ENCODE assay signal across 28 cellular contexts in genomic region chr5:169557838-169558237, GRCh38.
"Had no signal": no experiment of that assay in that cellular context is flagged by ENCODE, and none has a peak within 500 bp of the region (broad histone marks: within the 10 kb centered on the region; RNA-seq: fewer than 3 reads in every experiment).

No MANE protein-coding gene starts in this region.

- ATAC-seq: foreskin keratinocyte; heart right ventricle; left ventricle myocardium superior; lower lobe of right lung; naive thymus-derived CD8-positive, alpha-beta T cell; sciatic nerve had no signal

- H3K4me1 Mint-ChIP-seq: endodermal cell; naive thymus-derived CD8-positive, alpha-beta T cell had no signal

- H3K4me1 ChIP-seq: colonic mucosa, esophagus muscularis mucosa, foreskin keratinocyte, heart right ventricle, lower lobe of right lung, stomach, vagina had no signal

- H3K4me3 ChIP-seq: colonic mucosa, esophagus muscularis mucosa, heart right ventricle, lower lobe of right lung, ovary, smooth muscle cell, stomach, thyroid gland, vagina had no signal

- H3K36me3 ChIP-seq: colonic mucosa, esophagus muscularis mucosa, heart right ventricle, lower lobe of right lung, ovary, stomach, thyroid gland, vagina had no signal

- DNase-seq: colonic mucosa; effector CD8-positive, alpha-beta T cell; endodermal cell; foreskin keratinocyte; glutamatergic neuron; heart right ventricle; hippocampal formation; islet precursor cell; left ventricle myocardium superior; lower lobe of right lung; naive thymus-derived CD8-positive, alpha-beta T cell; occipital lobe; ovary; retina; stimulated activated CD4-positive, alpha-beta T cell treated with anti-CD3 and anti-CD28 coated beads, Interleukin-12 subunit alpha, Interleukin-12 subunit beta, amount 100 ng/mL, for 4 hours; stimulated activated CD4-positive, alpha-beta T cell treated with anti-CD3 and anti-CD28 coated beads, Interleukin-1b, Interleukin-23, amount 100 ng/mL, for 48 hours; stimulated activated CD4-positive, alpha-beta T cell treated with anti-CD3 and anti-CD28 coated beads, Interleukin-4, amount 100 ng/mL, for 1 hour; stimulated activated CD8-positive, alpha-beta memory T cell treated with anti-CD3 and anti-CD28 coated beads, Interleukin-4, amount 100 ng/mL, for 48 hours; stimulated activated naive CD4-positive, alpha-beta T cell treated with Interleukin-2 at 50 U/mL for 16 hours; stomach; thyroid gland; trophoblast cell had no signal

- H3K4me2 ChIP-seq: smooth muscle cell had no signal

- H3K27ac Mint-ChIP-seq: dendritic cell treated with granulocyte-macrophage colony-stimulating factor and Interleukin-4, amounts not matched to agents 40 ng/mL and 50 ng/mL, for 4 days; endodermal cell; naive thymus-derived CD8-positive, alpha-beta T cell had no signal

- H3K9me3 ChIP-seq: colonic mucosa, lower lobe of right lung, ovary, thyroid gland, vagina had no signal

- H3K4me3 Mint-ChIP-seq: dendritic cell treated with granulocyte-macrophage colony-stimulating factor and Interleukin-4, amounts not matched to agents 40 ng/mL and 50 ng/mL, for 4 days; endodermal cell; naive thymus-derived CD8-positive, alpha-beta T cell had no signal

- H3K27me3 ChIP-seq: colonic mucosa, esophagus muscularis mucosa, ovary, stomach, thyroid gland, vagina had no signal

- H3K36me3 Mint-ChIP-seq: naive thymus-derived CD8-positive, alpha-beta T cell had no signal

- H3K27ac ChIP-seq: colonic mucosa, esophagus muscularis mucosa, foreskin keratinocyte, heart right ventricle, lower lobe of right lung, ovary, stomach, thyroid gland, vagina had no signal

- FAIRE-seq: endothelial cell of umbilical vein had no signal
